In genomic region chr1:235074335-235075120, GRCh38 we compare ENCODE assay signal across 8 cellular contexts. TPM values are rescaled to one million over a fixed set of nuclear protein-coding genes. Genes with fewer than 3 reads are reported as not detected.
DNase-seq lines count a peak whose midpoint lies in the region; ATAC-seq and TF ChIP-seq lines count a peak whose summit lies in the region.

No MANE protein-coding gene starts in this region.

- ATAC-seq in GM21381 (IDR thresholded peaks at IDR 0.05; ENCODE audit: unreplicated experiment) = peak; percentile 29

- no peaks in the 10 kb centered on the region for H3K9me3 ChIP-seq in testis

- no peak overlapping the region for H3K4me3 ChIP-seq in astrocyte of the spinal cord (ENCODE audit: low read depth, low read length)
- no peak overlapping the region for H3K4me3 ChIP-seq in testis

- TF ChIP-seq CTCF in astrocyte of the spinal cord (IDR thresholded peaks at IDR 0.05; ENCODE audit: low read depth, low read length) (no peak), testis (IDR thresholded peaks at IDR 0.05) (no peak)

- intact Hi-C loops in testis (cut with DNase I; ENCODE audit: low total_unique reads) = loop anchor here (5.0 to 10.0 kb wide), 2 partner anchors 90 to 352 kb away; no protein-coding TSS in a partner anchor

- in situ Hi-C loops in astrocyte of the spinal cord (cut with HindIII; ENCODE audit: low sequenced_read_pairs) = loop anchor here (10.0 to 25.0 kb wide), 2 partner anchors 100 to 337 kb away; no protein-coding TSS in a partner anchor

- no peak for TF ChIP-seq POLR2A in testis (IDR thresholded peaks at IDR 0.05)

- H3K27ac ChIP-seq in layer of hippocampus (ENCODE audit: low read depth, low read length) = peak overlapping the region; percentile 60
- peak overlapping the region in 1 of 2 donors; percentile 44 for H3K27ac ChIP-seq in testis

- DNase-seq in COR-L47 (lab: John Stamatoyannopoulos, UW) (peak; percentile 82), HT-29 (ENCODE audit: low spot score) (peak; percentile 72), SK-N-DZ (ENCODE audit: low spot score) (peak; percentile 33), astrocyte of the spinal cord (ENCODE audit: low read depth, low spot score) (peak; percentile 69), testis (no peak)
- DNase-seq in stimulated activated CD4-positive, alpha-beta T cell treated with anti-CD3 and anti-CD28 coated beads, Interleukin-2, amount 100 ng/mL, for 4 hours (ENCODE audit: low read depth) = peak; percentile 51

- peaks cover 35% of the 10 kb centered on the region for H3K4me1 ChIP-seq in testis

- WGBS in testis, 2 donors = 63 to 67% methylated on average over 17 of the region's 17 CpGs

- no peaks in the 10 kb centered on the region for H3K36me3 ChIP-seq in testis (ENCODE audit: low read depth, missing control alignments)

- H3K27me3 ChIP-seq in layer of hippocampus (ENCODE audit: control insufficient read depth, insufficient read depth, low read length) = no peaks in the 10 kb centered on the region
- no peaks in the 10 kb centered on the region for H3K27me3 ChIP-seq in testis

RNA-seq across cellular contexts. Expression of gene TOMM20, which starts 54.1 kb away (rescaled TPM):
- total RNA-seq in HT-29 (2014; rRNA removed; shearing (Covaris generic)) = 47.0 and 49.0 TPM in 2 replicates
- polyA plus RNA-seq in SK-N-DZ (2014; cell fraction: cytosol; rRNA removed) = 160 and 181 TPM in 2 replicates
- polyA plus RNA-seq in SK-N-DZ (2014; cell fraction: nucleus; rRNA removed) = 60.2 and 62.0 TPM in 2 replicates
- total RNA-seq in testis = 10 to 100 TPM; 74.7 to 80.6 TPM
- 113 TPM for polyA plus RNA-seq in testis (ENCODE audit: insufficient read depth, low read depth, low replicate concordance)
